ENCODE assay signal across 10 cellular contexts in genomic region chr1:219837994-219838294, GRCh38.
DNase-seq lines count a peak whose midpoint lies in the region; ATAC-seq and TF ChIP-seq lines count a peak whose summit lies in the region.
"Had no signal": no experiment of that assay in that cellular context is flagged by ENCODE, and none has a peak within 500 bp of the region (broad histone marks: within the 10 kb centered on the region; RNA-seq: fewer than 3 reads in every experiment).

No MANE protein-coding gene starts in this region.

- H3K4me2 ChIP-seq in PC-9: no peak overlapping the region
- H3K4me2 ChIP-seq: GM23338 had no signal

- H3K9me2 ChIP-seq in PC-9 (ENCODE audit: insufficient read depth): no peaks in the 10 kb centered on the region

- H3K4me1 ChIP-seq in PC-9 (replicated peaks; ENCODE audit: insufficient read depth): no peaks in the 10 kb centered on the region

- H3F3A ChIP-seq in PC-9 (ENCODE audit: insufficient read depth, low read depth): no peaks in the 10 kb centered on the region

- H3K79me2 ChIP-seq in PC-9 (ENCODE audit: low read depth): no peaks in the 10 kb centered on the region

- no TSS peak for BruUV-seq in PC-9 (replicated peaks; lab: Mats Ljungman, UMichigan)

- ATAC-seq in GM18868 (IDR thresholded peaks at IDR 0.05; ENCODE audit: unreplicated experiment): peak; percentile 8
- ATAC-seq in HG03520 (IDR thresholded peaks at IDR 0.05; ENCODE audit: unreplicated experiment): no peak
- ATAC-seq in HG02588 (IDR thresholded peaks at IDR 0.05; ENCODE audit: unreplicated experiment): no peak

- no peaks in the 10 kb centered on the region for H3K27me3 ChIP-seq in PC-9 (ENCODE audit: insufficient read depth, low read depth)

- H3K27me3 Mint-ChIP-seq in endothelial cell (ENCODE audit: unreplicated experiment): no peaks in the 10 kb centered on the region

- H3K36me3 ChIP-seq in PC-9 (ENCODE audit: low read depth): no peaks in the 10 kb centered on the region

- intact Hi-C loops in PC-9 (cut with micrococcal nuclease; ENCODE audit: unreplicated experiment): loop anchor here (5.0 kb wide), 1 partner anchor 134 kb away; no protein-coding TSS in a partner anchor

- no peak for DNase-seq in PC-9
- DNase-seq in endothelial cell (ENCODE audit: low spot score): no peak
- no peak for DNase-seq in NCI-H1417 (lab: John Stamatoyannopoulos, UW)
- DNase-seq in NCI-H345 (lab: John Stamatoyannopoulos, UW): no peak
- DNase-seq: NCI-H187 treated with DMSO at 0.1 percent for 48 hours had no signal

- POLR2A ChIA-PET in PC-9 (lab: Charles Lee; ENCODE audit: unreplicated experiment): no interaction called here

- no peak overlapping the region for H3K27ac Mint-ChIP-seq in endothelial cell (ENCODE audit: unreplicated experiment)
- H3K27ac Mint-ChIP-seq: GM23338 had no signal

- no peaks in the 10 kb centered on the region for H3K4me1 Mint-ChIP-seq in endothelial cell (ENCODE audit: unreplicated experiment)

- H3K4me3 Mint-ChIP-seq in endothelial cell (ENCODE audit: unreplicated experiment): no peak overlapping the region
- H3K4me3 Mint-ChIP-seq: GM23338 had no signal

- H3K9me3 Mint-ChIP-seq in endothelial cell (ENCODE audit: unreplicated experiment): no peaks in the 10 kb centered on the region

- H3K27ac ChIP-seq in 22Rv1: no peak overlapping the region
- H3K27ac ChIP-seq in PC-9: no peak overlapping the region

- CTCF ChIA-PET in PC-9 (lab: Charles Lee): no interaction called here

- no peaks in the 10 kb centered on the region for H3K36me3 Mint-ChIP-seq in endothelial cell (ENCODE audit: low read depth, unreplicated experiment)

- H4K20me1 ChIP-seq in PC-9 (ENCODE audit: insufficient read depth): no peaks in the 10 kb centered on the region

- no peaks in the 10 kb centered on the region for H3K9me3 ChIP-seq in PC-9 (ENCODE audit: insufficient read depth, low read depth)

- no peak overlapping the region for H3K4me3 ChIP-seq in PC-9
- H3K4me3 ChIP-seq: GM23338 had no signal

- TF ChIP-seq CTCF in 22Rv1 (IDR thresholded peaks at IDR 0.05) (peak; percentile 66), PC-9 (conservative IDR thresholded peaks at IDR 0.05) (peak; percentile 17; the same call in 1 of the 2 replicates), endothelial cell (IDR thresholded peaks at IDR 0.05; ENCODE audit: unreplicated experiment) (peak; percentile 1)

- no peak overlapping the region for H2AFZ ChIP-seq in PC-9
- H2AFZ ChIP-seq: GM23338 had no signal

Comparison
In these comparisons a context has a peak if more than half of its experiments do, and no peak if none do; other contexts are left out.
1. CTCF ChIP-seq: peak in every context shown above with its lines; median percentile 66 in 22Rv1; 17 in PC-9; 1 in endothelial cell.